Comparison of ENCODE assay signal across 11 cellular contexts in genomic region chr11:68340784-68341556, GRCh38. TPM values are rescaled to one million over a fixed set of nuclear protein-coding genes. Genes with fewer than 3 reads are reported as not detected.
DNase-seq lines count a peak whose midpoint lies in the region; ATAC-seq, FAIRE-seq and TF ChIP-seq lines count a peak whose summit lies in the region.
"Had no signal": no experiment of that assay in that cellular context is flagged by ENCODE, and none has a peak within 500 bp of the region (broad histone marks: within the 10 kb centered on the region; RNA-seq: fewer than 3 reads in every experiment).

No MANE protein-coding gene starts in this region.

- CTCF ChIA-PET in CD8-positive, alpha-beta T cell (lab: Charles Lee) = interaction anchor here (1.7 kb wide), 1 partner anchor 43 kb away, joined by 4 read pairs; no protein-coding TSS in a partner anchor
- CTCF ChIA-PET in HEK293 (lab: Yijun Ruan, JAX) = no interaction called here

- POLR2A ChIA-PET in CD8-positive, alpha-beta T cell (lab: Charles Lee) = interaction anchor here (1.3 kb wide), 1 partner anchor 42 kb away, joined by 3 read pairs; no protein-coding TSS in a partner anchor
- POLR2A ChIA-PET in HEK293 (lab: Yijun Ruan, JAX) = no interaction called here

- H2BK120ac ChIP-seq in neuronal stem cell (ENCODE audit: low read depth, low read length) = no peak overlapping the region

- no peaks in the 10 kb centered on the region for H3K9me3 Mint-ChIP-seq in CD8-positive, alpha-beta T cell
- H3K9me3 Mint-ChIP-seq: activated naive CD4-positive, alpha-beta T cell treated with anti-CD3 and anti-CD28 coated beads, Interleukin-2, amount 50 U/mL, for 24 hours had no signal

- H2AK5ac ChIP-seq in neuronal stem cell (ENCODE audit: low read depth, low read length) = peak overlapping the region; percentile 34

- no peak overlapping the region for H2AFZ ChIP-seq in neuronal stem cell (ENCODE audit: low read length)

- no peak for TF ChIP-seq POLR2A in GM12891 (IDR thresholded peaks at IDR 0.05; ENCODE audit: low read depth, low read length)

- no peak overlapping the region for H3K4me3 ChIP-seq in CD8-positive, alpha-beta T cell (ENCODE audit: low read depth, low read length)
- no peak overlapping the region for H3K4me3 ChIP-seq in HEK293 (ENCODE audit: low read depth, low read length)
- H3K4me3 ChIP-seq in astrocyte of the spinal cord (ENCODE audit: low read depth, low read length) = no peak overlapping the region
- no peak overlapping the region for H3K4me3 ChIP-seq in neuronal stem cell (ENCODE audit: low read length in 2 of 2)

- H3K27ac Mint-ChIP-seq in CD8-positive, alpha-beta T cell = peak overlapping the region; percentile 42
- H3K27ac Mint-ChIP-seq: activated naive CD4-positive, alpha-beta T cell treated with anti-CD3 and anti-CD28 coated beads, Interleukin-2, amount 50 U/mL, for 24 hours had no signal

- H3K23ac ChIP-seq in neuronal stem cell (ENCODE audit: low read depth, low read length, poor library complexity) = no peak overlapping the region

- no peak overlapping the region for H4K91ac ChIP-seq in neuronal stem cell (ENCODE audit: low read depth, low read length, poor library complexity)

- no peaks in the 10 kb centered on the region for H3K36me3 ChIP-seq in CD8-positive, alpha-beta T cell (ENCODE audit: insufficient read depth, low read length)
- H3K36me3 ChIP-seq in HEK293 (ENCODE audit: control insufficient read depth in 2 of 2, insufficient read depth in 1 of 2, low read length in 2 of 2) = no peaks in the 10 kb centered on the region; a peak in 1 of 3 replicates
- H3K36me3 ChIP-seq in neuronal stem cell (replicated peaks in 1 of 2; ENCODE audit: control insufficient read depth in 2 of 2, insufficient read depth in 2 of 2, low read length in 2 of 2) = no peaks in the 10 kb centered on the region

- no peak overlapping the region for H4K8ac ChIP-seq in neuronal stem cell (ENCODE audit: low read depth, low read length)

- peaks cover 8% of the 10 kb centered on the region for H3K79me1 ChIP-seq in neuronal stem cell (ENCODE audit: low read depth, low read length)

- H3K9me3 ChIP-seq in CD8-positive, alpha-beta T cell (ENCODE audit: low read length) = no peaks in the 10 kb centered on the region
- H3K9me3 ChIP-seq in HEK293 (ENCODE audit: control insufficient read depth, insufficient read depth, low read depth, low read length) (no peaks in the 10 kb centered on the region), neuronal stem cell (replicated peaks in 1 of 2; ENCODE audit: control insufficient read depth in 2 of 2, insufficient read depth in 1 of 2, low read depth in 1 of 2, low read length in 2 of 2) (peaks cover 0 to 7% of the 10 kb centered on the region in 2 donors)

- peak; percentile 48 for ATAC-seq in CD8-positive, alpha-beta T cell

- intact Hi-C loops in CD8-positive, alpha-beta T cell (cut with DNase I, micrococcal nuclease) = no loop called here

- H3K4ac ChIP-seq in neuronal stem cell (ENCODE audit: low read length) = no peak overlapping the region

- no peak overlapping the region for H2BK5ac ChIP-seq in neuronal stem cell (ENCODE audit: low read length)

- no CpG with 5 or more reads among the region's 15 CpGs for WGBS in neuronal stem cell (ENCODE audit: extremely low coverage in 2 of 2, insufficient read length in 2 of 2, insufficient replicate concordance in 1 of 2), 2 donors

- H2BK12ac ChIP-seq in neuronal stem cell (ENCODE audit: low read length) = no peak overlapping the region

- peaks cover 21% of the 10 kb centered on the region for H3K4me1 ChIP-seq in CD8-positive, alpha-beta T cell (ENCODE audit: insufficient read depth, low read length)
- 0 out of 2 replicates have a peak, but pooled peaks cover 3% of the 10 kb centered on the region for H3K4me1 ChIP-seq in HEK293 (ENCODE audit: control insufficient read depth, insufficient read depth, low read length)
- peaks cover 12 to 24% of the 10 kb centered on the region in 2 donors for H3K4me1 ChIP-seq in neuronal stem cell (ENCODE audit: control insufficient read depth in 2 of 2, insufficient read depth in 1 of 2, low read depth in 1 of 2, low read length in 2 of 2)

- H3K27me3 ChIP-seq in CD8-positive, alpha-beta T cell (ENCODE audit: insufficient read depth, low read length) = no peaks in the 10 kb centered on the region
- no peaks in the 10 kb centered on the region for H3K27me3 ChIP-seq in neuronal stem cell (ENCODE audit: control insufficient read depth in 3 of 3, insufficient read depth in 3 of 3, low read depth in 1 of 3, low read length in 3 of 3)

- H3K4me3 Mint-ChIP-seq in CD8-positive, alpha-beta T cell = no peak overlapping the region
- H3K4me3 Mint-ChIP-seq: activated naive CD4-positive, alpha-beta T cell treated with anti-CD3 and anti-CD28 coated beads, Interleukin-2, amount 50 U/mL, for 24 hours had no signal

- H3K4me1 Mint-ChIP-seq in CD8-positive, alpha-beta T cell (ENCODE audit: low read depth) = peaks cover 41% of the 10 kb centered on the region

- no peak overlapping the region for H3K27ac ChIP-seq in CD8-positive, alpha-beta T cell (ENCODE audit: low read depth, low read length)
- H3K27ac ChIP-seq in HEK293 (ENCODE audit: extremely low read depth, low read depth, low read length) (no peak overlapping the region), neuronal stem cell (replicated peaks; ENCODE audit: low read length) (no peak overlapping the region)

- H3K18ac ChIP-seq in neuronal stem cell (ENCODE audit: low read length) = peak overlapping the region; percentile 72

- no peak for TF ChIP-seq CTCF in CD8-positive, alpha-beta T cell (IDR thresholded peaks at IDR 0.05)
- no peak for TF ChIP-seq CTCF in HEK293 (tag by site-specific recombination; IDR thresholded peaks at IDR 0.05)
- TF ChIP-seq CTCF in astrocyte of the spinal cord (IDR thresholded peaks at IDR 0.05; ENCODE audit: low read depth, low read length) = no peak

- peak overlapping the region; percentile 34 for H3K9ac ChIP-seq in neuronal stem cell (ENCODE audit: low read depth, low read length, poor library complexity)

- DNase-seq in CD8-positive, alpha-beta T cell = no peak
- peak; percentile 59 for DNase-seq in astrocyte of the spinal cord (ENCODE audit: low read depth, low spot score)
- no peak for DNase-seq in neuronal stem cell (ENCODE audit: low spot score)
- no peak for DNase-seq in DMS153 treated with DMSO at 0.1 percent for 48 hours (lab: John Stamatoyannopoulos, UW; ENCODE audit: unreplicated experiment)
- no peak for DNase-seq in GF-D8 (lab: John Stamatoyannopoulos, UW)
- no peak for DNase-seq in NCI-H128 (lab: John Stamatoyannopoulos, UW; ENCODE audit: unreplicated experiment)
- DNase-seq in GM12891 (ENCODE audit: insufficient read length, low spot score) = no peak
- DNase-seq: DMS79, MV-4-11 had no signal

- H3K4me2 ChIP-seq in neuronal stem cell (ENCODE audit: insufficient read depth, low read length, poor library complexity, severe bottlenecking) = no peak overlapping the region

- in situ Hi-C loops in astrocyte of the spinal cord (cut with HindIII; ENCODE audit: low sequenced_read_pairs) = no loop called here

- peaks cover 2% of the 10 kb centered on the region for H3K36me3 Mint-ChIP-seq in CD8-positive, alpha-beta T cell
- H3K36me3 Mint-ChIP-seq: activated naive CD4-positive, alpha-beta T cell treated with anti-CD3 and anti-CD28 coated beads, Interleukin-2, amount 50 U/mL, for 24 hours had no signal

- no peak for FAIRE-seq in GM12891 (lab: Jason Lieb, UNC)

- no peaks in the 10 kb centered on the region for H3K27me3 Mint-ChIP-seq in CD8-positive, alpha-beta T cell (ENCODE audit: low read depth)
- H3K27me3 Mint-ChIP-seq: activated naive CD4-positive, alpha-beta T cell treated with anti-CD3 and anti-CD28 coated beads, Interleukin-2, amount 50 U/mL, for 24 hours had no signal

- H3K14ac ChIP-seq in neuronal stem cell (ENCODE audit: low read length) = no peak overlapping the region

- no peak overlapping the region for H2BK15ac ChIP-seq in neuronal stem cell (ENCODE audit: low read length)

TF ChIP-seq in HEK293, 187 proteins besides CTCF, POLR2A, EP300 and RAD21 (continues in another document):
- no peak for TF ChIP-seq ZNF292 (tag by site-specific recombination; IDR thresholded peaks at IDR 0.05; ENCODE audit: borderline replicate concordance, low read depth)
- TF ChIP-seq PRDM6 (tag by site-specific recombination; IDR thresholded peaks at IDR 0.05) = peak; percentile 52; the same call in 1 of the 2 replicates
- no peak for TF ChIP-seq SETDB1 (IDR thresholded peaks at IDR 0.05; ENCODE audit: insufficient read length, low read length)

TF ChIP-seq in GM12891, 5 proteins besides CTCF, POLR2A, EP300 and RAD21:
- TF ChIP-seq POU2F2 (IDR thresholded peaks at IDR 0.05; ENCODE audit: low read depth, low read length) (no peak), SPI1 (IDR thresholded peaks at IDR 0.05; ENCODE audit: low read depth, low read length) (no peak), TAF1 (IDR thresholded peaks at IDR 0.05; ENCODE audit: low read depth, low read length) (no peak), POLR2AphosphoS5 (IDR thresholded peaks at IDR 0.05; ENCODE audit: low read depth, low read length) (no peak), PAX5 (IDR thresholded peaks at IDR 0.05; ENCODE audit: insufficient read depth, low read length, severe bottlenecking) (no peak)

RNA-seq across cellular contexts. Expression of gene LRP5, which starts 28.6 kb away (rescaled TPM):
- total RNA-seq in CD8-positive, alpha-beta T cell = 1 to 10 TPM; 1.1 to 1.5 TPM
- 32.3 TPM for polyA plus RNA-seq in neuronal stem cell (2013, experiment 1 of 2)
- 34.5 TPM for polyA plus RNA-seq in neuronal stem cell (2013, experiment 2 of 2)
- polyA plus RNA-seq in GM12891 (2012; ENCODE audit: low read depth, missing spikeins) = 5.2 TPM
